26 cellular contexts compared by ENCODE assay signal in the genomic region with DNA sequence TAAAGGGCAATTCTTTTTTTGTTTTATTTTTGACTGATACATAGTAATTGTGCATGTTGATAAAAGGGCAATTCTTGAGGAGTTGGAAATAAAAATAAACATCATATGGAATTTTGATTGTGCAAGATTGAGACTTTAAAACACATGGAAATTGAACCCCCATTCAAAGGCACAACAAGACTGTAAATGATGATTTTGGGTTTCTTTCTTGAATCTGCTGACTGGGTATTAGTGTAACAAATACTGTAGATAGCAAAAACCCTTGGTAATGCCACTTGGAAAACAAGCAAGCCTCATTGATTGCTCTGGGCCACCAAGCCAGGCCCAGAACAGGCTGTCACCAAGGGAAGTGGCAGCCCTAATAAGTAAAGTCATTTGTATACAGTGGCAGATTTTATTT.
DNase-seq lines count a peak whose midpoint lies in the region; ATAC-seq, FAIRE-seq and TF ChIP-seq lines count a peak whose summit lies in the region.
"Had no signal": no experiment of that assay in that cellular context is flagged by ENCODE, and none has a peak within 500 bp of the region (broad histone marks: within the 10 kb centered on the region; RNA-seq: fewer than 3 reads in every experiment).

No MANE protein-coding gene starts in this region.

- no peak overlapping the region for H2BK5ac ChIP-seq in IMR-90 (ENCODE audit: low read depth, low read length, poor library complexity, severe bottlenecking)

- no peak overlapping the region for H4K8ac ChIP-seq in IMR-90 (ENCODE audit: low read depth in 2 of 2, low read length in 2 of 2)

- H3K4me1 ChIP-seq in HepG2 (ENCODE audit: insufficient read depth, low read length), result no peaks in the 10 kb centered on the region
- H3K4me1 ChIP-seq in right lobe of liver, result no peaks in the 10 kb centered on the region
- H3K4me1 ChIP-seq in IMR-90 (ENCODE audit: control insufficient read depth, insufficient read depth, low read length), result peaks cover 2% of the 10 kb centered on the region; the same call in 1 of the 2 replicates
- H3K4me1 ChIP-seq in K562 (replicated peaks in 1 of 2; ENCODE audit: control insufficient read depth in 2 of 2, insufficient read depth in 2 of 2, low read length in 2 of 2), result no peaks in the 10 kb centered on the region; a peak in 1 of 5 replicates
- H3K4me1 ChIP-seq: BE2C, Caco-2 had no signal

- H2BK15ac ChIP-seq in IMR-90 (ENCODE audit: low read depth, low read length), result no peak overlapping the region

- H3K36me3 ChIP-seq in HepG2 (replicated peaks in 1 of 2; ENCODE audit: control insufficient read depth in 1 of 2, insufficient read depth in 2 of 2, low read length in 2 of 2) (peaks cover 23 to 80% of the 10 kb centered on the region in 2 experiments), right lobe of liver (no peaks in the 10 kb centered on the region), IMR-90 (ENCODE audit: control insufficient read depth, insufficient read depth, low read length) (no peaks in the 10 kb centered on the region), K562 (ENCODE audit: control insufficient read depth, insufficient read depth, low read length) (no peaks in the 10 kb centered on the region), WERI-Rb-1 (no peaks in the 10 kb centered on the region)

- no peak overlapping the region for H2BK120ac ChIP-seq in IMR-90 (ENCODE audit: low read depth, low read length)

- no peaks in the 10 kb centered on the region for H3K79me1 ChIP-seq in IMR-90 (ENCODE audit: low read depth in 1 of 2, low read length in 2 of 2)

- H3K9ac ChIP-seq in HepG2 (ENCODE audit: insufficient read depth, low read depth, low read length) (no peak overlapping the region), IMR-90 (ENCODE audit: low read depth, low read length) (no peak overlapping the region), K562 (ENCODE audit: insufficient read depth in 1 of 2, low read depth in 2 of 2, low read length in 2 of 2) (no peak overlapping the region)
- H3K9ac ChIP-seq: GM23248 had no signal

- BruUV-seq in HepG2 (replicated peaks; lab: Mats Ljungman, UMichigan) (no TSS peak), IMR-90 (replicated peaks; lab: Mats Ljungman, UMichigan) (no TSS peak), K562 (replicated peaks; lab: Mats Ljungman, UMichigan) (no TSS peak)

- no peaks in the 10 kb centered on the region for H3K27me3 ChIP-seq in HepG2 (ENCODE audit: control insufficient read depth in 1 of 2, insufficient read depth in 2 of 2, low read length in 2 of 2)
- H3K27me3 ChIP-seq in right lobe of liver, result no peaks in the 10 kb centered on the region
- H3K27me3 ChIP-seq in IMR-90 (ENCODE audit: control insufficient read depth, insufficient read depth, low read length), result peaks cover 2% of the 10 kb centered on the region; the same call in 1 of the 2 replicates
- peaks cover 2 to 12% of the 10 kb centered on the region in 2 experiments; a peak in 2 of 5 replicates for H3K27me3 ChIP-seq in K562 (ENCODE audit: control insufficient read depth in 2 of 2, insufficient read depth in 2 of 2, low read length in 2 of 2)
- no peaks in the 10 kb centered on the region for H3K27me3 ChIP-seq in WERI-Rb-1 (ENCODE audit: insufficient read depth, low read depth, severe bottlenecking)
- H3K27me3 ChIP-seq: BE2C had no signal

- H3K56ac ChIP-seq in IMR-90 (ENCODE audit: extremely low read depth, insufficient read depth, low read length), result no peak overlapping the region

- ATAC-seq in HepG2 (no peak), right lobe of liver (no peak), IMR-90 (ENCODE audit: low read depth) (no peak), K562 (no peak)
- ATAC-seq: CD8-positive, alpha-beta T cell had no signal

- H3K14ac ChIP-seq in IMR-90 (replicated peaks; ENCODE audit: low read depth, low read length), result no peak overlapping the region

- TF ChIP-seq POLR2A in HepG2 (IDR thresholded peaks at IDR 0.05; ENCODE audit: insufficient read depth in 1 of 2, low read depth in 2 of 2, low read length in 2 of 2), result no peak
- TF ChIP-seq POLR2A in right lobe of liver (IDR thresholded peaks at IDR 0.05), result no peak
- TF ChIP-seq POLR2A in IMR-90 (IDR thresholded peaks at IDR 0.05; ENCODE audit: low read depth, low read length), result no peak
- TF ChIP-seq POLR2A in K562 (conservative IDR thresholded peaks at IDR 0.05), result no peak

- DNase-seq in HepG2 (ENCODE audit: low spot score) (no peak), right lobe of liver (no peak), IMR-90 (no peak), K562 (ENCODE audit: extremely low read depth in 1 of 4, low spot score in 3 of 4) (no peak), SIG-M5 (lab: John Stamatoyannopoulos, UW) (no peak), WERI-Rb-1 (no peak), NCI-H510A (lab: John Stamatoyannopoulos, UW) (no peak), GDM1 (lab: John Stamatoyannopoulos, UW) (no peak)
- DNase-seq: ACHN; AML-193; BE2C; Caco-2; CD4-positive, CD25-positive, alpha-beta regulatory T cell; CD8-positive, alpha-beta T cell; DMS153; DND-41; EL; GF-D8; GM23248; H7; HCEC 1CT had no signal

- CTCF ChIA-PET in HepG2 (lab: Yijun Ruan, JAX; ENCODE audit: low intra/inter-chr PET ratio, low total read pairs) (no interaction called here), IMR-90 (lab: Yijun Ruan, JAX) (no interaction called here), K562 (lab: Yijun Ruan, JAX; ENCODE audit: low intra/inter-chr PET ratio) (no interaction called here)

- H2AK5ac ChIP-seq in IMR-90 (ENCODE audit: low read depth, low read length), result no peak overlapping the region

- intact Hi-C loops in HepG2 (cut with micrococcal nuclease; ENCODE audit: unreplicated experiment), result no loop called here
- intact Hi-C loops in right lobe of liver (cut with DNase I), result no loop called here
- intact Hi-C loops in IMR-90 (cut with micrococcal nuclease), result no loop called here
- intact Hi-C loops in K562 (cut with micrococcal nuclease), result no loop called here

- H3K4me2 ChIP-seq in HepG2 (ENCODE audit: low read depth, low read length), result no peak overlapping the region
- no peak overlapping the region for H3K4me2 ChIP-seq in IMR-90 (ENCODE audit: low read depth, low read length)
- H3K4me2 ChIP-seq in K562 (ENCODE audit: insufficient read depth, low read length), result no peak overlapping the region

- no peak overlapping the region for H4K5ac ChIP-seq in IMR-90 (ENCODE audit: low read depth, low read length)

- H3K4me3 ChIP-seq in HepG2 (replicated peaks in 1 of 3; ENCODE audit: insufficient read depth in 1 of 3, low read depth in 2 of 3, low read length in 3 of 3) (no peak overlapping the region), right lobe of liver (no peak overlapping the region), IMR-90 (ENCODE audit: insufficient read depth, low read depth, low read length) (no peak overlapping the region), K562 (no peak overlapping the region), WERI-Rb-1 (ENCODE audit: low read depth, low read length) (no peak overlapping the region)
- H3K4me3 ChIP-seq: GM23248 had no signal

- H3K27ac ChIP-seq in HepG2 (ENCODE audit: extremely low read length, insufficient read depth, low read length) (no peak overlapping the region), right lobe of liver (no peak overlapping the region), IMR-90 (ENCODE audit: insufficient read depth, low read length) (no peak overlapping the region), K562 (ENCODE audit: extremely low read depth, low read depth, low read length) (no peak overlapping the region), WERI-Rb-1 (no peak overlapping the region)
- H3K27ac ChIP-seq: 22Rv1, C4-2B, GM23248 had no signal

- H3K23ac ChIP-seq in IMR-90 (ENCODE audit: low read depth, low read length), result no peak overlapping the region

- H2AFZ ChIP-seq in HepG2 (ENCODE audit: low read length), result no peak overlapping the region
- no peak overlapping the region for H2AFZ ChIP-seq in IMR-90 (replicated peaks; ENCODE audit: low read length, poor library complexity)
- H2AFZ ChIP-seq in K562 (ENCODE audit: low read depth, low read length), result no peak overlapping the region
- H2AFZ ChIP-seq: GM23248 had no signal

- H3K4ac ChIP-seq in IMR-90 (ENCODE audit: low read depth, low read length), result no peak overlapping the region

- H2AK9ac ChIP-seq in IMR-90 (replicated peaks; ENCODE audit: low read depth, low read length, poor library complexity), result no peak overlapping the region

- in situ Hi-C loops in HepG2 (cut with HindIII; ENCODE audit: extremely low pct_ligation_motif_present, low pct_unique_long_range_greater_than_20kb), result no loop called here
- in situ Hi-C loops in IMR-90 (cut with MboI; ENCODE audit: low sequenced_read_pairs), result no loop called here
- in situ Hi-C loops in K562 (cut with MboI), result no loop called here

- no peak overlapping the region for H4K91ac ChIP-seq in IMR-90 (ENCODE audit: insufficient read depth, low read depth, low read length)

- H4K20me1 ChIP-seq in HepG2 (ENCODE audit: insufficient read depth, low read length) (no peaks in the 10 kb centered on the region), IMR-90 (ENCODE audit: insufficient read depth, low read length) (no peaks in the 10 kb centered on the region), K562 (replicated peaks; ENCODE audit: control insufficient read depth, insufficient read depth, low read length) (no peaks in the 10 kb centered on the region)

- no peak overlapping the region for H2BK20ac ChIP-seq in IMR-90 (ENCODE audit: low read depth, low read length)

- no peak overlapping the region for H3K18ac ChIP-seq in IMR-90 (ENCODE audit: low read depth, low read length)

- H3K79me2 ChIP-seq in HepG2 (ENCODE audit: insufficient read depth, low read length) (no peaks in the 10 kb centered on the region), K562 (ENCODE audit: control insufficient read depth, insufficient read depth, low read length) (no peaks in the 10 kb centered on the region)

- dilution Hi-C loops in IMR-90 (cut with HindIII; ENCODE audit: low sequenced_read_pairs, unreplicated experiment), result no loop called here

- FAIRE-seq in HepG2 (lab: Jason Lieb, UNC), result no peak
- FAIRE-seq in K562 (lab: Jason Lieb, UNC), result no peak
- FAIRE-seq: A204.1, GM12892, H1 had no signal

- POLR2A ChIA-PET in HepG2 (lab: Yijun Ruan, JAX), result no interaction called here
- POLR2A ChIA-PET in IMR-90 (lab: Charles Lee; ENCODE audit: unreplicated experiment), result no interaction called here
- POLR2A ChIA-PET in K562 (lab: Yijun Ruan, JAX), result interaction anchor here (1.0 to 1.4 kb wide), 2 partner anchors 15 to 362 kb away, joined by 3 to 4 read pairs; no protein-coding TSS in a partner anchor

- H3K9me1 ChIP-seq in IMR-90 (ENCODE audit: insufficient read depth, low read length) (no peaks in the 10 kb centered on the region; the same call in none of the 2 replicates), K562 (ENCODE audit: control insufficient read depth, insufficient read depth, low read length) (no peaks in the 10 kb centered on the region)

- TF ChIP-seq RAD21 in HepG2 (CRISPR knock-in tag; IDR thresholded peaks at IDR 0.05) (no peak), IMR-90 (IDR thresholded peaks at IDR 0.05; ENCODE audit: low read length) (no peak), K562 (CRISPR knock-in tag; conservative IDR thresholded peaks at IDR 0.05 in 1 of 2, IDR thresholded peaks at IDR 0.05 in 1 of 2) (no peak)

- TF ChIP-seq CTCF in HepG2 (CRISPR knock-in tag; IDR thresholded peaks at IDR 0.05) (no peak), right lobe of liver (IDR thresholded peaks at IDR 0.05) (no peak), IMR-90 (conservative IDR thresholded peaks at IDR 0.05; ENCODE audit: low read depth, low read length) (no peak), K562 (IDR thresholded peaks at IDR 0.05 in 2 of 3, conservative IDR thresholded peaks at IDR 0.05 in 1 of 3; ENCODE audit: insufficient read depth in 2 of 3, low read depth in 1 of 3, low read length in 3 of 3) (no peak), WERI-Rb-1 (IDR thresholded peaks at IDR 0.05; ENCODE audit: low read depth, low read length) (no peak)

- TF ChIP-seq EP300 in HepG2 (IDR thresholded peaks at IDR 0.05; ENCODE audit: low read depth in 2 of 2, low read length in 2 of 2) (no peak), HepG2 (CRISPR knock-in tag; IDR thresholded peaks at IDR 0.05; ENCODE audit: borderline replicate concordance) (no peak), K562 (IDR thresholded peaks at IDR 0.05; ENCODE audit: low read length) (no peak)

- no peaks in the 10 kb centered on the region for H3K9me3 ChIP-seq in HepG2 (ENCODE audit: low read length)
- H3K9me3 ChIP-seq in right lobe of liver, result no peaks in the 10 kb centered on the region
- no peaks in the 10 kb centered on the region for H3K9me3 ChIP-seq in IMR-90 (ENCODE audit: control insufficient read depth, insufficient read depth, low read length)
- H3K9me3 ChIP-seq in K562 (replicated peaks; ENCODE audit: control insufficient read depth, insufficient read depth, low read depth, low read length), result no peaks in the 10 kb centered on the region
- no peaks in the 10 kb centered on the region for H3K9me3 ChIP-seq in WERI-Rb-1 (ENCODE audit: severe bottlenecking)
- H3K9me3 ChIP-seq: BE2C, Caco-2 had no signal
